ENCODE assay signal across 9 cellular contexts in genomic region chr21:42653492-42654061, GRCh38. TPM values are rescaled to one million over a fixed set of nuclear protein-coding genes. Genes with fewer than 3 reads are reported as not detected.
DNase-seq lines count a peak whose midpoint lies in the region; ATAC-seq and TF ChIP-seq lines count a peak whose summit lies in the region.
"Had no signal": no experiment of that assay in that cellular context is flagged by ENCODE, and none has a peak within 500 bp of the region (broad histone marks: within the 10 kb centered on the region; RNA-seq: fewer than 3 reads in every experiment).

TSS of gene PDE9A (plus strand) at chr21:42653621. CDS start at chr21:42653815, 194 bp downstream.

- H3K36me3 ChIP-seq in OCI-LY3 (replicated peaks; ENCODE audit: low read depth, low read length): no peaks in the 10 kb centered on the region
- H3K36me3 ChIP-seq in body of pancreas (replicated peaks in 1 of 2; ENCODE audit: insufficient read depth in 1 of 2, low read depth in 2 of 2): no peaks in the 10 kb centered on the region
- H3K36me3 ChIP-seq in liver (ENCODE audit: control insufficient read depth in 4 of 4, insufficient read depth in 3 of 4, low read depth in 1 of 4, low read length in 3 of 4): no peaks in the 10 kb centered on the region
- H3K36me3 ChIP-seq in subcutaneous abdominal adipose tissue (ENCODE audit: control insufficient read depth in 5 of 5, insufficient read depth in 5 of 5, low read length in 5 of 5): no peaks in the 10 kb centered on the region
- H3K36me3 ChIP-seq in Karpas-422 (ENCODE audit: insufficient read depth, low read length): no peaks in the 10 kb centered on the region
- H3K36me3 ChIP-seq: neutrophil had no signal

- no peaks in the 10 kb centered on the region for H3K9me3 ChIP-seq in OCI-LY3 (ENCODE audit: insufficient read depth, low read length)
- no peaks in the 10 kb centered on the region for H3K9me3 ChIP-seq in body of pancreas
- no peaks in the 10 kb centered on the region for H3K9me3 ChIP-seq in liver (ENCODE audit: control insufficient read depth in 4 of 4, low read length in 3 of 4)
- H3K9me3 ChIP-seq in subcutaneous abdominal adipose tissue (ENCODE audit: control insufficient read depth in 5 of 5, low read length in 5 of 5): no peaks in the 10 kb centered on the region
- H3K9me3 ChIP-seq in Karpas-422 (ENCODE audit: low read length): no peaks in the 10 kb centered on the region
- H3K9me3 ChIP-seq: neutrophil had no signal

- H3K9me2 ChIP-seq in Karpas-422 (replicated peaks; ENCODE audit: insufficient read depth, low read length): no peaks in the 10 kb centered on the region

- DNase-seq in GM12865 (ENCODE audit: low read depth): no peak
- peak; percentile 45 to 52 (median 50) for DNase-seq in body of pancreas
- DNase-seq in NCI-H226: no peak
- DNase-seq in SIG-M5 treated with dmso at 0.1 percent for 504 hours (lab: John Stamatoyannopoulos, UW; ENCODE audit: unreplicated experiment): no peak
- DNase-seq in Karpas-422: no peak

- H3K27me3 ChIP-seq in OCI-LY3 (ENCODE audit: low read depth, low read length) (peaks cover 26% of the 10 kb centered on the region), body of pancreas (peaks cover 0 to 11% of the 10 kb centered on the region in 2 donors), liver (ENCODE audit: control insufficient read depth in 4 of 4, insufficient read depth in 4 of 4, low read length in 3 of 4) (no peaks in the 10 kb centered on the region), subcutaneous abdominal adipose tissue (ENCODE audit: control insufficient read depth in 5 of 5, insufficient read depth in 4 of 5, low read length in 5 of 5) (peaks cover 25 to 49% (median 34%) of the 10 kb centered on the region in 5 donors), Karpas-422 (ENCODE audit: low read length) (no peaks in the 10 kb centered on the region)

- H2AFZ ChIP-seq in OCI-LY3 (ENCODE audit: low read depth, low read length) (no peak within 1 kb of the TSS), Karpas-422 (ENCODE audit: low read length) (no peak within 1 kb of the TSS)

- intact Hi-C loops in body of pancreas (cut with DNase I): no loop called here

- peaks cover 9% of the 10 kb centered on the region for H3K4me1 ChIP-seq in OCI-LY3 (ENCODE audit: low read length)
- peaks cover 21% of the 10 kb centered on the region for H3K4me1 ChIP-seq in body of pancreas
- peaks cover 4 to 15% (median 9%) of the 10 kb centered on the region in 4 donors for H3K4me1 ChIP-seq in liver (ENCODE audit: control insufficient read depth in 4 of 4, insufficient read depth in 4 of 4, low read length in 3 of 4)
- peaks cover 2 to 28% (median 22%) of the 10 kb centered on the region in 5 donors for H3K4me1 ChIP-seq in subcutaneous abdominal adipose tissue (ENCODE audit: control insufficient read depth in 5 of 5, insufficient read depth in 5 of 5, low read length in 5 of 5)
- peaks cover 7% of the 10 kb centered on the region for H3K4me1 ChIP-seq in Karpas-422 (ENCODE audit: low read length)

- TF ChIP-seq CTCF in GM12865 (IDR thresholded peaks at IDR 0.05; ENCODE audit: insufficient read depth, low read depth, low read length, missing control alignments): no peak
- TF ChIP-seq CTCF in OCI-LY3 (IDR thresholded peaks at IDR 0.05; ENCODE audit: low read depth, low read length): no peak
- no peak for TF ChIP-seq CTCF in body of pancreas (IDR thresholded peaks at IDR 0.05)
- TF ChIP-seq CTCF in liver (IDR thresholded peaks at IDR 0.05; ENCODE audit: low read depth, low read length, missing input control): no peak

- TF ChIP-seq RAD21 in liver (IDR thresholded peaks at IDR 0.05): no peak

- no peak within 1 kb of the TSS for H3K27ac ChIP-seq in OCI-LY3 (ENCODE audit: low read length)
- H3K27ac ChIP-seq in body of pancreas: peak within 1 kb of the TSS; percentile 16 to 82 (median 79)
- H3K27ac ChIP-seq in liver (ENCODE audit: low read depth in 1 of 2, low read length in 2 of 2): peak within 1 kb of the TSS; percentile 76
- H3K27ac ChIP-seq in subcutaneous abdominal adipose tissue (ENCODE audit: low read depth, low read length): peak within 1 kb of the TSS; percentile 46
- H3K27ac ChIP-seq in Karpas-422 (ENCODE audit: low read length): no peak within 1 kb of the TSS
- H3K27ac ChIP-seq: neutrophil had no signal

- H3K9ac ChIP-seq in OCI-LY3 (ENCODE audit: low read length): no peak within 1 kb of the TSS
- peak within 1 kb of the TSS; percentile 28 to 75 for H3K9ac ChIP-seq in liver (ENCODE audit: low read depth in 1 of 2, low read length in 2 of 2)
- peak within 1 kb of the TSS in 2 of 5 donors; percentile 64 for H3K9ac ChIP-seq in subcutaneous abdominal adipose tissue (ENCODE audit: low read length in 5 of 5)
- no peak within 1 kb of the TSS for H3K9ac ChIP-seq in Karpas-422 (ENCODE audit: low read length)

- no peaks in the 10 kb centered on the region for H3K79me2 ChIP-seq in OCI-LY3 (ENCODE audit: low read length)
- no peaks in the 10 kb centered on the region for H3K79me2 ChIP-seq in Karpas-422 (ENCODE audit: low read length)

- H4K20me1 ChIP-seq in OCI-LY3 (ENCODE audit: insufficient read depth, low read length) (no peaks in the 10 kb centered on the region), Karpas-422 (ENCODE audit: insufficient read depth, low read depth, low read length) (no peaks in the 10 kb centered on the region)

- WGBS in body of pancreas, 2 donors: 1 to 10% methylated on average over 2 to 53 of the region's 71 CpGs
- WGBS in liver: 2% methylated on average over 70 of the region's 71 CpGs

- no peak for TF ChIP-seq POLR2A in body of pancreas (IDR thresholded peaks at IDR 0.05)

- ATAC-seq in body of pancreas: peak; percentile 51

- H3K4me3 ChIP-seq in GM12865 (ENCODE audit: low read depth, low read length) (peak within 1 kb of the TSS; percentile 10), OCI-LY3 (ENCODE audit: low read length) (peak within 1 kb of the TSS; percentile 64), body of pancreas (peak within 1 kb of the TSS; percentile 4 to 20), liver (ENCODE audit: low read depth in 1 of 3, low read length in 3 of 3) (peak within 1 kb of the TSS in 2 of 3 donors; percentile 44 to 65), subcutaneous abdominal adipose tissue (ENCODE audit: low read depth in 1 of 5, low read length in 5 of 5) (peak within 1 kb of the TSS; percentile 50 to 66 (median 63)), Karpas-422 (ENCODE audit: low read length) (no peak within 1 kb of the TSS)

- H3K4me2 ChIP-seq in OCI-LY3 (ENCODE audit: low read length) (peak within 1 kb of the TSS; percentile 50), Karpas-422 (ENCODE audit: low read depth, low read length, poor library complexity, severe bottlenecking) (no peak within 1 kb of the TSS)

TF ChIP-seq in liver, 16 proteins besides CTCF, POLR2A, EP300 and RAD21:
- TF ChIP-seq HNF4G (IDR thresholded peaks at IDR 0.05) (no peak), NR2F2 (IDR thresholded peaks at IDR 0.05) (no peak), EGR1 (IDR thresholded peaks at IDR 0.05; ENCODE audit: low read depth in 2 of 2) (no peak)

RNA-seq across cellular contexts. Expression of gene PDE9A, which starts in this region (rescaled TPM):
- 1 to 10 TPM; 5.2 to 7.9 TPM for total RNA-seq in body of pancreas
- 1 to 10 TPM; 3.4 to 4.2 TPM for total RNA-seq in liver
- 1 to 10 TPM; 1.5 to 1.9 TPM for polyA plus RNA-seq in liver
- total RNA-seq in Karpas-422 (2014; rRNA removed; shearing (Covaris generic); ENCODE audit: low replicate concordance): not detected in 2 replicates

Comparison
In these comparisons a context has a peak if more than half of its experiments do, and no peak if none do; other contexts are left out.
1. DNase-seq: peak in body of pancreas (4 of 4); none in GM12865 (single experiment), NCI-H226 (single experiment), SIG-M5 treated with dmso at 0.1 percent for 504 hours (single experiment) and Karpas-422 (single experiment).
2. H3K27ac ChIP-seq: peak in body of pancreas (4 of 4), liver (2 of 2) and subcutaneous abdominal adipose tissue (single experiment); none in OCI-LY3 (single experiment) and Karpas-422 (single experiment).
3. H3K9ac ChIP-seq: peak in liver (2 of 2); none in OCI-LY3 (single experiment) and Karpas-422 (single experiment).